ENCODE assay signal across 30 cellular contexts in the genomic region with DNA sequence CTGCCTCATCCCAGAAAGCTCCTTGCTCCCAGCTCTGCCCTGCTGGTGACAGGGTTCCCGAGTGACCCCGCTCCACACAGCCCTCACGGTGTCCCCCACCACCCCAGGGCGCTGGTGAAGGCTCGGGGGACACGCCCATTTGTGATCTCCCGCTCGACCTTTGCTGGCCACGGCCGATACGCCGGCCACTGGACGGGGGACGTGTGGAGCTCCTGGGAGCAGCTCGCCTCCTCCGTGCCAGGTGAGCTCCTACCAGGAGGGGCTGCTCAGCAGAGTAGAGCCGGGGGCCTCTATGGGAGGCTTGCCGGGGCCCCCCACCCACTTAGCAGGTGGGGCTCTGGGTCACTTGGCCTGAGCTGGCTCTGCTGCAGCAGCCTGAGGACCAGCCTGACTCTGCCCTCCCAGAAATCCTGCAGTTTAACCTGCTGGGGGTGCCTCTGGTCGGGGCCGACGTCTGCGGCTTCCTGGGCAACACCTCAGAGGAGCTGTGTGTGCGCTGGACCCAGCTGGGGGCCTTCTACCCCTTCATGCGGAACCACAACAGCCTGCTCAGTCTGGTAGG. TPM values are rescaled to one million over a fixed set of nuclear protein-coding genes. Genes with fewer than 3 reads are reported as not detected.
DNase-seq lines count a peak whose midpoint lies in the region; ATAC-seq, FAIRE-seq and TF ChIP-seq lines count a peak whose summit lies in the region.
"Had no signal": no experiment of that assay in that cellular context is flagged by ENCODE, and none has a peak within 500 bp of the region (broad histone marks: within the 10 kb centered on the region; RNA-seq: fewer than 3 reads in every experiment).

No MANE protein-coding gene starts in this region.

- H3K9me3 ChIP-seq in K562 (replicated peaks; ENCODE audit: control insufficient read depth, insufficient read depth, low read depth, low read length): 0 out of 2 replicates have a peak, but pooled peaks cover 5% of the 10 kb centered on the region
- peaks cover 0 to 21% of the 10 kb centered on the region in 2 donors for H3K9me3 ChIP-seq in neuronal stem cell (replicated peaks in 1 of 2; ENCODE audit: control insufficient read depth in 2 of 2, insufficient read depth in 1 of 2, low read depth in 1 of 2, low read length in 2 of 2)
- H3K9me3 ChIP-seq in aorta (ENCODE audit: control insufficient read depth, low read length): no peaks in the 10 kb centered on the region
- H3K9me3 ChIP-seq: gastrocnemius medialis, ovary, SK-N-SH had no signal

- H3K79me2 ChIP-seq in K562 (ENCODE audit: control insufficient read depth, insufficient read depth, low read length): no peaks in the 10 kb centered on the region
- H3K79me2 ChIP-seq: hepatocyte had no signal

- H3K4me3 ChIP-seq in K562 (no peak overlapping the region), neuronal stem cell (ENCODE audit: low read length in 2 of 2) (no peak overlapping the region), aorta (ENCODE audit: low read length in 2 of 2) (no peak overlapping the region)
- H3K4me3 ChIP-seq: gastrocnemius medialis, hepatocyte, ovary, smooth muscle cell had no signal

- intact Hi-C loops in K562 (cut with micrococcal nuclease): no loop called here
- intact Hi-C loops in aorta (cut with DNase I): no loop called here

- H3K23ac ChIP-seq in neuronal stem cell (ENCODE audit: low read depth, low read length, poor library complexity): peak overlapping the region; percentile 73

- no peak for TF ChIP-seq POLR2A in K562 (conservative IDR thresholded peaks at IDR 0.05)

- H3K27me3 ChIP-seq in K562 (ENCODE audit: control insufficient read depth in 2 of 2, insufficient read depth in 2 of 2, low read length in 2 of 2) (peaks cover 55 to 79% of the 10 kb centered on the region in 2 experiments), neuronal stem cell (ENCODE audit: control insufficient read depth in 3 of 3, insufficient read depth in 3 of 3, low read depth in 1 of 3, low read length in 3 of 3) (no peaks in the 10 kb centered on the region), aorta (ENCODE audit: control insufficient read depth in 1 of 2, insufficient read depth in 2 of 2, low read length in 1 of 2) (no peaks in the 10 kb centered on the region)
- H3K27me3 ChIP-seq: gastrocnemius medialis, hepatocyte, ovary had no signal

- ATAC-seq in K562 (peak; percentile 31; the same call in 2 of the 3 replicates), aorta (ENCODE audit: low FRiP score) (peak; percentile 10), GM19467 (IDR thresholded peaks at IDR 0.05; ENCODE audit: unreplicated experiment) (no peak)
- ATAC-seq: gastrocnemius medialis; left lobe of liver; naive thymus-derived CD8-positive, alpha-beta T cell had no signal

- POLR2A ChIA-PET in K562 (lab: Yijun Ruan, JAX): interaction anchor here (0.9 to 1.2 kb wide), 3 partner anchors 8 to 33 kb away, joined by 3 to 5 read pairs (median 3); no protein-coding TSS in a partner anchor

- no peak overlapping the region for H4K8ac ChIP-seq in neuronal stem cell (ENCODE audit: low read depth, low read length)

- no peaks in the 10 kb centered on the region for H3K9me1 ChIP-seq in K562 (ENCODE audit: control insufficient read depth, insufficient read depth, low read length)

- no peak overlapping the region for H2AFZ ChIP-seq in K562 (ENCODE audit: low read depth, low read length)
- H2AFZ ChIP-seq in neuronal stem cell (ENCODE audit: low read length): no peak overlapping the region
- H2AFZ ChIP-seq: hepatocyte had no signal

- H3K4ac ChIP-seq in neuronal stem cell (ENCODE audit: low read length): no peak overlapping the region

- TF ChIP-seq EP300 in K562 (IDR thresholded peaks at IDR 0.05; ENCODE audit: low read length): no peak

- no peak overlapping the region for H3K18ac ChIP-seq in neuronal stem cell (ENCODE audit: low read length)

- no peak overlapping the region for H3K27ac ChIP-seq in K562 (ENCODE audit: extremely low read depth, low read depth, low read length)
- no peak overlapping the region for H3K27ac ChIP-seq in neuronal stem cell (replicated peaks; ENCODE audit: low read length)
- H3K27ac ChIP-seq in aorta (ENCODE audit: low read depth in 1 of 2, low read length in 2 of 2): no peak overlapping the region
- H3K27ac ChIP-seq: 22Rv1, gastrocnemius medialis, hepatocyte, KMS-11, ovary had no signal

- peaks cover 5% of the 10 kb centered on the region for H3K79me1 ChIP-seq in neuronal stem cell (ENCODE audit: low read depth, low read length)

- in situ Hi-C loops in K562 (cut with MboI): no loop called here

- 9% methylated on average over 19 of the region's 24 CpGs for WGBS in K562 (ENCODE audit: insufficient coverage, low coverage, missing lambda C conversion rate)
- no CpG with 5 or more reads among the region's 24 CpGs for WGBS in neuronal stem cell (ENCODE audit: extremely low coverage in 2 of 2, insufficient read length in 2 of 2, insufficient replicate concordance in 1 of 2), 2 donors
- 91 to 92% methylated on average over 23 to 24 of the region's 24 CpGs for WGBS in aorta, 2 donors

- H2BK5ac ChIP-seq in neuronal stem cell (ENCODE audit: low read length): peak overlapping the region; percentile 80

- H2BK15ac ChIP-seq in neuronal stem cell (ENCODE audit: low read length): no peak overlapping the region

- no peak overlapping the region for H3K14ac ChIP-seq in neuronal stem cell (ENCODE audit: low read length)

- no peak for TF ChIP-seq CTCF in K562 (IDR thresholded peaks at IDR 0.05 in 2 of 3, conservative IDR thresholded peaks at IDR 0.05 in 1 of 3; ENCODE audit: insufficient read depth in 2 of 3, low read depth in 1 of 3, low read length in 3 of 3)

- H2BK12ac ChIP-seq in neuronal stem cell (ENCODE audit: low read length): no peak overlapping the region

- H3K4me1 ChIP-seq in K562 (replicated peaks in 1 of 2; ENCODE audit: control insufficient read depth in 2 of 2, insufficient read depth in 2 of 2, low read length in 2 of 2) (peaks cover 0 to 47% of the 10 kb centered on the region in 2 experiments; a peak in 2 of 5 replicates), neuronal stem cell (ENCODE audit: control insufficient read depth in 2 of 2, insufficient read depth in 1 of 2, low read depth in 1 of 2, low read length in 2 of 2) (peaks cover 0 to 4% of the 10 kb centered on the region in 2 donors), aorta (ENCODE audit: control insufficient read depth in 1 of 2, insufficient read depth in 2 of 2, low read length in 2 of 2) (no peaks in the 10 kb centered on the region)
- H3K4me1 ChIP-seq: gastrocnemius medialis had no signal

- TF ChIP-seq RAD21 in K562 (CRISPR knock-in tag; conservative IDR thresholded peaks at IDR 0.05 in 1 of 2, IDR thresholded peaks at IDR 0.05 in 1 of 2): no peak

- H2BK120ac ChIP-seq in neuronal stem cell (ENCODE audit: low read depth, low read length): no peak overlapping the region

- no peaks in the 10 kb centered on the region; the same call in 1 of the 2 replicates for H4K20me1 ChIP-seq in K562 (replicated peaks; ENCODE audit: control insufficient read depth, insufficient read depth, low read length)

- no peak overlapping the region for H4K91ac ChIP-seq in neuronal stem cell (ENCODE audit: low read depth, low read length, poor library complexity)

- CTCF ChIA-PET in K562 (lab: Yijun Ruan, JAX; ENCODE audit: low intra/inter-chr PET ratio): no interaction called here

- FAIRE-seq in K562 (lab: Jason Lieb, UNC): no peak
- FAIRE-seq: GM12892, TTC549 had no signal

- H3K9ac ChIP-seq in K562 (ENCODE audit: insufficient read depth in 1 of 2, low read depth in 2 of 2, low read length in 2 of 2) (peak overlapping the region in 1 of 2 experiments; percentile 45; a peak in 1 of 4 replicates), neuronal stem cell (ENCODE audit: low read depth, low read length, poor library complexity) (peak overlapping the region; percentile 57)
- H3K9ac ChIP-seq: KMS-11, SK-N-SH had no signal

- BruUV-seq in K562 (replicated peaks; lab: Mats Ljungman, UMichigan): no TSS peak

- peak; percentile 42 for DNase-seq in activated CD8-positive, alpha-beta memory T cell treated with anti-CD3 and anti-CD28 coated beads for 24 hours
- no peak for DNase-seq in activated CD8-positive, alpha-beta memory T cell treated with anti-CD3 and anti-CD28 coated beads, Interleukin-2, amount 50 U/mL, for 48 hours
- DNase-seq in K562 (ENCODE audit: extremely low read depth in 1 of 4, low spot score in 3 of 4) (peak in 2 of 4 experiments; percentile 38 to 43), neuronal stem cell (ENCODE audit: low spot score) (no peak), aorta (peak in 1 of 2 donors; percentile 58), NCI-H1436 (lab: John Stamatoyannopoulos, UW) (no peak), NCI-H146 (lab: John Stamatoyannopoulos, UW) (no peak)
- DNase-seq: activated naive CD4-positive, alpha-beta T cell; activated T-cell treated with anti-CD3 and anti-CD28 coated beads, Interleukin-2, amount 50 U/mL, for 1 hour; CD4-positive, alpha-beta memory T cell; dermis blood vessel endothelial cell; gastrocnemius medialis; immature natural killer cell; MM.1S; NCI-H1436 treated with DMSO at 0.1 percent for 48 hours; NCI-H2107; NCI-H446 treated with DMSO at 0.1 percent for 48 hours; NCI-H82; ovary; retina had no signal

- H3K36me3 ChIP-seq in K562 (ENCODE audit: control insufficient read depth, insufficient read depth, low read length): no peaks in the 10 kb centered on the region
- peaks cover 3 to 4% of the 10 kb centered on the region in 2 donors for H3K36me3 ChIP-seq in neuronal stem cell (replicated peaks in 1 of 2; ENCODE audit: control insufficient read depth in 2 of 2, insufficient read depth in 2 of 2, low read length in 2 of 2)
- H3K36me3 ChIP-seq in aorta (ENCODE audit: control insufficient read depth in 1 of 2, insufficient read depth in 2 of 2, low read length in 1 of 2): no peaks in the 10 kb centered on the region
- H3K36me3 ChIP-seq: ovary had no signal

- H2AK5ac ChIP-seq in neuronal stem cell (ENCODE audit: low read depth, low read length): peak overlapping the region; percentile 56

- no peak overlapping the region for H3K4me2 ChIP-seq in K562 (ENCODE audit: insufficient read depth, low read length)
- no peak overlapping the region for H3K4me2 ChIP-seq in neuronal stem cell (ENCODE audit: insufficient read depth, low read length, poor library complexity, severe bottlenecking)
- H3K4me2 ChIP-seq: hepatocyte, KMS-11, SK-N-SH, smooth muscle cell had no signal

RNA-seq across cellular contexts. Expression of gene GAA, which starts 11.2 kb away (rescaled TPM):
- 7.6 and 18.3 TPM in 2 replicates for total RNA-seq in K562 (2011; cell fraction: chromatin; rRNA removed; ENCODE audit: low replicate concordance)
- 11.8 and 20.2 TPM in 2 replicates for total RNA-seq in K562 (2011; cell fraction: nucleolus; rRNA removed)
- total RNA-seq in K562 (2011; cell fraction: nucleoplasm; rRNA removed): 9.5 and 13.4 TPM in 2 replicates
- 6.1 and 6.4 TPM in 2 replicates for total RNA-seq in K562 (2014; rRNA removed)
- 1.1 and 1.2 TPM in 2 replicates for total RNA-seq in K562 (2014; rRNA removed; fragmentation: Illumina TruSeq; extraction: Trizol)
- 1.0 and 1.5 TPM in 2 replicates for total RNA-seq in K562 (2015; rRNA removed; fragmentation: Illumina TruSeq; extraction: Trizol)
- total RNA-seq in K562 (2021): 3.8 and 4.0 TPM in 2 replicates
- 1.7 and 2.6 TPM in 2 replicates for polyA plus RNA-seq in K562 (2011; rRNA removed)
- polyA plus RNA-seq in K562 (2011; cell fraction: cytosol; rRNA removed): 2.3 and 5.6 TPM in 2 replicates
- 14.5 and 29.7 TPM in 2 replicates for polyA plus RNA-seq in K562 (2011; cell fraction: nucleus; rRNA removed)
- 2.5 and 7.0 TPM in 2 replicates for polyA plus RNA-seq in K562 (2012)
- 1.9 TPM in 2 replicates for polyA plus RNA-seq in K562 (2014; fragmentation: Illumina TruSeq; extraction: Trizol)
- polyA plus RNA-seq in K562 (2014; fragmentation: Nextera tagmentation; extraction: Ambion mirVana): under 1 TPM; 0.15 to 0.87 TPM
- 5.8 and 6.0 TPM in 2 replicates for polyA plus RNA-seq in K562 (2014; rRNA removed)
- 0.57 and 0.63 TPM in 2 replicates for polyA minus RNA-seq in K562 (2011; rRNA and poly(A)+ RNA removed)
- polyA minus RNA-seq in K562 (2011; cell fraction: cytosol; rRNA and poly(A)+ RNA removed): 1.3 and 1.6 TPM in 2 replicates
- 6.2 and 6.9 TPM in 2 replicates for polyA minus RNA-seq in K562 (2011; cell fraction: nucleus; rRNA and poly(A)+ RNA removed)
- polyA plus RNA-seq in neuronal stem cell (2013, experiment 1 of 2): 50.1 TPM
- 49.6 TPM for polyA plus RNA-seq in neuronal stem cell (2013, experiment 2 of 2)
- 10 to 100 TPM; 48.0 to 82.2 TPM for total RNA-seq in aorta
- 10 to 100 TPM; 24.8 to 43.6 TPM for polyA plus RNA-seq in aorta

RNA-seq across cellular contexts. Expression of gene EIF4A3, which starts 34.4 kb away (rescaled TPM):
- total RNA-seq in K562 (2011; cell fraction: chromatin; rRNA removed; ENCODE audit: low replicate concordance): 97.7 and 109 TPM in 2 replicates
- 60.3 and 71.7 TPM in 2 replicates for total RNA-seq in K562 (2011; cell fraction: nucleolus; rRNA removed)
- total RNA-seq in K562 (2011; cell fraction: nucleoplasm; rRNA removed): 81.0 and 81.6 TPM in 2 replicates
- total RNA-seq in K562 (2014; rRNA removed) (121 and 124 TPM in 2 replicates), K562 (2014; rRNA removed; fragmentation: Illumina TruSeq; extraction: Trizol) (147 and 157 TPM in 2 replicates), K562 (2015; rRNA removed; fragmentation: Illumina TruSeq; extraction: Trizol) (126 and 130 TPM in 2 replicates), K562 (2021) (133 and 139 TPM in 2 replicates), aorta (10 to 100 TPM; 44.6 to 65.8 TPM)
- polyA plus RNA-seq in K562 (2011; rRNA removed) (128 and 171 TPM in 2 replicates), K562 (2014; fragmentation: Illumina TruSeq; extraction: Trizol) (127 and 131 TPM in 2 replicates), K562 (2014; fragmentation: Nextera tagmentation; extraction: Ambion mirVana) (10 to 100 TPM; 62.7 to 67.0 TPM), K562 (2014; rRNA removed) (103 and 134 TPM in 2 replicates), aorta (10 to 100 TPM; 40.2 to 42.9 TPM)
- 101 and 105 TPM in 2 replicates for polyA plus RNA-seq in K562 (2011; cell fraction: cytosol; rRNA removed)
- polyA plus RNA-seq in K562 (2011; cell fraction: nucleus; rRNA removed): 68.0 and 84.5 TPM in 2 replicates
- 86.7 and 168 TPM in 2 replicates for polyA plus RNA-seq in K562 (2012)
- 114 and 154 TPM in 2 replicates for polyA minus RNA-seq in K562 (2011; rRNA and poly(A)+ RNA removed)
- polyA minus RNA-seq in K562 (2011; cell fraction: cytosol; rRNA and poly(A)+ RNA removed): 63.1 and 74.0 TPM in 2 replicates
- polyA minus RNA-seq in K562 (2011; cell fraction: nucleus; rRNA and poly(A)+ RNA removed): 27.3 and 35.1 TPM in 2 replicates
- polyA plus RNA-seq in neuronal stem cell (2013, experiment 1 of 2): 66.1 TPM
- polyA plus RNA-seq in neuronal stem cell (2013, experiment 2 of 2): 64.7 TPM

RNA-seq across cellular contexts. Expression of gene CARD14, which starts 57.3 kb away (rescaled TPM):
- not detected in 2 replicates for total RNA-seq in K562 (2011; cell fraction: chromatin; rRNA removed; ENCODE audit: low replicate concordance)
- total RNA-seq in K562 (2011; cell fraction: nucleolus; rRNA removed): not detected in 2 replicates
- total RNA-seq in K562 (2011; cell fraction: nucleoplasm; rRNA removed): not detected in 2 replicates
- total RNA-seq in K562 (2014; rRNA removed): not detected in 2 replicates
- not detected in 2 replicates for total RNA-seq in K562 (2014; rRNA removed; fragmentation: Illumina TruSeq; extraction: Trizol)
- not detected in 2 replicates for total RNA-seq in K562 (2015; rRNA removed; fragmentation: Illumina TruSeq; extraction: Trizol)
- not detected in 2 replicates for total RNA-seq in K562 (2021)
- polyA plus RNA-seq in K562 (2011; rRNA removed): not detected in 2 replicates
- not detected in 2 replicates for polyA plus RNA-seq in K562 (2011; cell fraction: cytosol; rRNA removed)
- not detected in 2 replicates for polyA plus RNA-seq in K562 (2011; cell fraction: nucleus; rRNA removed)
- polyA plus RNA-seq in K562 (2012): 0.05 and 0.24 TPM in 2 replicates
- not detected in 2 replicates for polyA plus RNA-seq in K562 (2014; fragmentation: Illumina TruSeq; extraction: Trizol)
- polyA plus RNA-seq in K562 (2014; fragmentation: Nextera tagmentation; extraction: Ambion mirVana): not detected
- not detected in 2 replicates for polyA plus RNA-seq in K562 (2014; rRNA removed)
- not detected in 2 replicates for polyA minus RNA-seq in K562 (2011; rRNA and poly(A)+ RNA removed)
- 3.2 TPM in 1 of 2 replicates, not detected in the other for polyA minus RNA-seq in K562 (2011; cell fraction: cytosol; rRNA and poly(A)+ RNA removed)
- not detected in 2 replicates for polyA minus RNA-seq in K562 (2011; cell fraction: nucleus; rRNA and poly(A)+ RNA removed)
- polyA plus RNA-seq in neuronal stem cell (2013, experiment 1 of 2): 0.20 TPM
- 0.22 TPM for polyA plus RNA-seq in neuronal stem cell (2013, experiment 2 of 2)
- total RNA-seq in aorta: under 1 TPM; 0.33 to 0.55 TPM
- under 1 TPM; 0.13 to 0.38 TPM for polyA plus RNA-seq in aorta
- total RNA-seq: gastrocnemius medialis; naive thymus-derived CD8-positive, alpha-beta T cell had no signal
- polyA plus RNA-seq: immature natural killer cell; naive thymus-derived CD8-positive, alpha-beta T cell had no signal
